ENCODE assay signal across 8 cellular contexts in genomic region chr19:15379996-15380647, GRCh38. TPM values are rescaled to one million over a fixed set of nuclear protein-coding genes. Genes with fewer than 3 reads are reported as not detected.
DNase-seq lines count a peak whose midpoint lies in the region; ATAC-seq and TF ChIP-seq lines count a peak whose summit lies in the region.

No MANE protein-coding gene starts in this region.

- H3K27me3 Mint-ChIP-seq in mesothelial cell of epicardium (ENCODE audit: low read depth), result no peaks in the 10 kb centered on the region

- intact Hi-C loops in uterus (cut with DNase I; ENCODE audit: low total_unique reads), result no loop called here

- no peaks in the 10 kb centered on the region for H3K36me3 Mint-ChIP-seq in mesothelial cell of epicardium

- no peaks in the 10 kb centered on the region for H3K9me3 ChIP-seq in RWPE2 (ENCODE audit: severe bottlenecking)
- no peaks in the 10 kb centered on the region for H3K9me3 ChIP-seq in effector memory CD4-positive, alpha-beta T cell (ENCODE audit: control insufficient read depth, low read length)
- no peaks in the 10 kb centered on the region for H3K9me3 ChIP-seq in uterus

- peak overlapping the region; percentile 53 for H3K27ac ChIP-seq in HL-60 (replicated peaks)
- peak overlapping the region; percentile 85 for H3K27ac ChIP-seq in RWPE2 (ENCODE audit: poor library complexity, severe bottlenecking)
- H3K27ac ChIP-seq in effector memory CD4-positive, alpha-beta T cell (ENCODE audit: insufficient read depth, low read length, poor library complexity, severe bottlenecking), result peak overlapping the region; percentile 66
- H3K27ac ChIP-seq in uterus, result peak overlapping the region; percentile 90 to 97

- H3K4me1 Mint-ChIP-seq in mesothelial cell of epicardium, result peaks cover 32% of the 10 kb centered on the region

- ATAC-seq in GM21381 (IDR thresholded peaks at IDR 0.05; ENCODE audit: unreplicated experiment) (peak; percentile 13), RWPE2 (ENCODE audit: low read depth) (peak; percentile 38)

- H3K27ac Mint-ChIP-seq in mesothelial cell of epicardium, result peak overlapping the region; percentile 95

- H3K4me1 ChIP-seq in RWPE2 (ENCODE audit: insufficient read depth, poor library complexity, severe bottlenecking), result peaks cover 7% of the 10 kb centered on the region
- H3K4me1 ChIP-seq in effector memory CD4-positive, alpha-beta T cell (ENCODE audit: control insufficient read depth, insufficient read depth, low read length, poor library complexity, severe bottlenecking), result peaks cover 21% of the 10 kb centered on the region
- H3K4me1 ChIP-seq in uterus, result peaks cover 4 to 18% of the 10 kb centered on the region in 2 donors

- H3K27me3 ChIP-seq in HL-60 (ENCODE audit: insufficient read depth, poor library complexity, severe bottlenecking) (no peaks in the 10 kb centered on the region), RWPE2 (ENCODE audit: insufficient read depth, poor library complexity, severe bottlenecking) (no peaks in the 10 kb centered on the region), uterus (no peaks in the 10 kb centered on the region)
- H3K27me3 ChIP-seq in effector memory CD4-positive, alpha-beta T cell (replicated peaks; ENCODE audit: control insufficient read depth, insufficient read depth, low read length, poor library complexity, severe bottlenecking), result no peaks in the 10 kb centered on the region

- H3K4me3 Mint-ChIP-seq in mesothelial cell of epicardium, result peak overlapping the region; percentile 98

- TF ChIP-seq CTCF in HL-60 (IDR thresholded peaks at IDR 0.05; ENCODE audit: insufficient read depth, low read length) (no peak), RWPE2 (IDR thresholded peaks at IDR 0.05; ENCODE audit: poor library complexity, severe bottlenecking) (no peak), mesothelial cell of epicardium (IDR thresholded peaks at IDR 0.05; ENCODE audit: unreplicated experiment) (no peak), uterus (IDR thresholded peaks at IDR 0.05) (no peak)

- H3K4me3 ChIP-seq in HL-60 (replicated peaks; ENCODE audit: insufficient read depth, low read length) (peak overlapping the region; percentile 65), RWPE2 (ENCODE audit: severe bottlenecking) (peak overlapping the region; percentile 72), uterus (peak overlapping the region; percentile 43 to 95)
- H3K4me3 ChIP-seq in effector memory CD4-positive, alpha-beta T cell (ENCODE audit: insufficient read depth, low read depth, low read length, poor library complexity, severe bottlenecking), result peak overlapping the region; percentile 74

- DNase-seq in NCI-H2227 (lab: John Stamatoyannopoulos, UW; ENCODE audit: unreplicated experiment) (peak; percentile 73), NCI-H2227 treated with DMSO at 0.1 percent for 48 hours (lab: John Stamatoyannopoulos, UW) (no peak), HL-60 (ENCODE audit: low read depth in 1 of 2, low spot score in 1 of 2) (peak in 1 of 2 experiments; percentile 48), RWPE2 (ENCODE audit: low spot score) (no peak), mesothelial cell of epicardium (ENCODE audit: low spot score in 2 of 2, unreplicated experiment in 2 of 2) (no peak), uterus (peak in 1 of 2 donors; percentile 43)
- DNase-seq in effector memory CD4-positive, alpha-beta T cell, result no peak

- H3K36me3 ChIP-seq in RWPE2 (ENCODE audit: low read depth), result peaks cover 10% of the 10 kb centered on the region; the same call in 1 of the 2 replicates
- H3K36me3 ChIP-seq in effector memory CD4-positive, alpha-beta T cell (ENCODE audit: control insufficient read depth, insufficient read depth, low read length), result peaks cover 6% of the 10 kb centered on the region
- H3K36me3 ChIP-seq in uterus, result no peaks in the 10 kb centered on the region

- no peak for TF ChIP-seq POLR2A in uterus (IDR thresholded peaks at IDR 0.05)

- H3K9me3 Mint-ChIP-seq in mesothelial cell of epicardium, result no peaks in the 10 kb centered on the region

RNA-seq across cellular contexts. Expression of gene AKAP8, which starts 0.5 kb away (rescaled TPM):
- total RNA-seq in mesothelial cell of epicardium, result 42.6 to 47.2 TPM (median 43.5 TPM) in 3 replicates
- 10 to 100 TPM; 17.1 to 55.6 (median 39.2) TPM for total RNA-seq in uterus

RNA-seq across cellular contexts. Expression of gene AKAP8L, which starts 38.7 kb away (rescaled TPM):
- total RNA-seq in mesothelial cell of epicardium (239 to 262 TPM (median 254 TPM) in 3 replicates), uterus (100 to 1,000 TPM in 2 of 4 donors, 10 to 100 TPM in 2; 82.4 to 157 (median 117) TPM)

RNA-seq across cellular contexts. Expression of gene BRD4, which starts 47.8 kb away (rescaled TPM):
- total RNA-seq in mesothelial cell of epicardium (148 to 153 TPM (median 152 TPM) in 3 replicates), uterus (100 to 1,000 TPM in 1 of 4 donors, 10 to 100 TPM in 2, 1 to 10 TPM in 1; 5.6 to 156 (median 16.6) TPM)
